23 cellular contexts compared by ENCODE assay signal in the genomic region with DNA sequence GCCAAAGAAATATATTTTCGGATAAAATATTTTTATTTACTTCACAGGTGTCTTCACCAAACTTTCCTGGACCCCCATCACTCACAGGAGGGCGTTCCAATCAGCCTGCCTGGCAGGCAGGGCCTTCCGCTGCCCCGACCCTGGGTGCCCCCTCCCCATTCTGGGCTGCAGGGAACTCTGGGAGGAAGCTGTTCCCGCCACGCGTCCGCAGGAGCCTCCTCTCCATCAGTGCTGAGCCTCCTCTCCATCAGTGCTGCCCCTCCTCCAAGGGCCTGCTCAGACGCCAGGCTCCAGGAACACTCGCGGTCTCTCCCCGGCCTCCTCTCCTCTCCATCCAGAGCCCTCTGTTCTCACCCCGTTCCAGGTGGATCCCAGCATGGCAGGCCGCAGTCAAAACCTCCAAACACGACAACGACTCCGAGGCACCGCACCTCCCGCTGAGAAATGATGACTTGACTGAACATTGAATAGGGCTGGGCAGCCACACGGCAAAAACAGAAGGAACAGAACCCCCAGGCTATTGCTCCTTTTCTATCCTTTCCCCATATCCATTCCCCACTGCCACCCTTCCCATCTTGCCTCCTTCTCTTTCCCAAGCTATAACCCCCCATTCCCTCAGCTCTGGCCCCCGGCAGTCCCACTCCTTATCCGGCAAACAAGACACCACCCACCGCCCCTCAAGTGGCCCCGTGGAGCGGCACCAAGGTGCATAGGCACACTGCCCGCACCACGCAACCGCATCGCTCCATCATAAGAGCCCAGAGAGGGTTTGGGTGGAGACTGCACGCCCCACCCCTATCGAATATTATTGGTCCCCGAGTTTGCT.
A peak's percentile ranks its signal among the peaks of the same experiment; 100 is the strongest.
DNase-seq lines count a peak whose midpoint lies in the region; ATAC-seq, FAIRE-seq and TF ChIP-seq lines count a peak whose summit lies in the region.
"Had no signal": no experiment of that assay in that cellular context is flagged by ENCODE, and none has a peak within 500 bp of the region (broad histone marks: within the 10 kb centered on the region; RNA-seq: fewer than 3 reads in every experiment).

No MANE protein-coding gene starts in this region.

- no peak overlapping the region for H3K27ac Mint-ChIP-seq in activated CD4-positive, alpha-beta T cell treated with anti-CD3 and anti-CD28 coated beads, Interleukin-2, amount 10 ng/mL, durations not matched to agents 24 days and 14 days
- peak overlapping the region; percentile 72 for H3K27ac Mint-ChIP-seq in GM23338
- H3K27ac Mint-ChIP-seq in neural progenitor cell, result peak overlapping the region; percentile 57
- H3K27ac Mint-ChIP-seq: B cell; CD4-positive, alpha-beta T cell had no signal

- no peak for TF ChIP-seq POLR2A in K562 (conservative IDR thresholded peaks at IDR 0.05)

- H3K4me3 ChIP-seq in GM23338, result no peak overlapping the region
- H3K4me3 ChIP-seq in K562, result no peak overlapping the region
- no peak overlapping the region for H3K4me3 ChIP-seq in neural progenitor cell
- H3K4me3 ChIP-seq: GM12878, GM23248 had no signal

- H3K4me2 ChIP-seq in GM23338 (no peak overlapping the region), K562 (ENCODE audit: insufficient read depth, low read length) (no peak overlapping the region), neural progenitor cell (no peak overlapping the region)

- POLR2A ChIA-PET in K562 (lab: Yijun Ruan, JAX), result no interaction called here

- no peak for TF ChIP-seq RAD21 in K562 (CRISPR knock-in tag; conservative IDR thresholded peaks at IDR 0.05 in 1 of 2, IDR thresholded peaks at IDR 0.05 in 1 of 2)

- no peak for TF ChIP-seq EP300 in K562 (IDR thresholded peaks at IDR 0.05; ENCODE audit: low read length)

- no peaks in the 10 kb centered on the region for H3K9me1 ChIP-seq in K562 (ENCODE audit: control insufficient read depth, insufficient read depth, low read length)

- H3K27ac ChIP-seq in GM23338 (ENCODE audit: low read depth) (no peak overlapping the region), K562 (ENCODE audit: extremely low read depth, low read depth, low read length) (no peak overlapping the region), neural progenitor cell (no peak overlapping the region)
- H3K27ac ChIP-seq: GM23248 had no signal

- CTCF ChIA-PET in K562 (lab: Yijun Ruan, JAX; ENCODE audit: low intra/inter-chr PET ratio), result no interaction called here

- H3K27me3 ChIP-seq in GM23338 (ENCODE audit: insufficient read depth) (no peaks in the 10 kb centered on the region), K562 (ENCODE audit: control insufficient read depth in 2 of 2, insufficient read depth in 2 of 2, low read length in 2 of 2) (peaks cover 2 to 17% of the 10 kb centered on the region in 2 experiments; a peak in 3 of 5 replicates), neural progenitor cell (no peaks in the 10 kb centered on the region)

- in situ Hi-C loops in K562 (cut with MboI), result no loop called here

- intact Hi-C loops in activated CD4-positive, alpha-beta T cell treated with anti-CD3 and anti-CD28 coated beads, Interleukin-2, amount 10 ng/mL, durations not matched to agents 24 days and 14 days (cut with micrococcal nuclease), result no loop called here
- intact Hi-C loops in K562 (cut with micrococcal nuclease), result no loop called here

- no peak for TF ChIP-seq CTCF in GM23338 (conservative IDR thresholded peaks at IDR 0.05; ENCODE audit: low read depth in 2 of 2)
- TF ChIP-seq CTCF in K562 (IDR thresholded peaks at IDR 0.05 in 2 of 3, conservative IDR thresholded peaks at IDR 0.05 in 1 of 3; ENCODE audit: insufficient read depth in 2 of 3, low read depth in 1 of 3, low read length in 3 of 3), result no peak
- no peak for TF ChIP-seq CTCF in neural progenitor cell (IDR thresholded peaks at IDR 0.05)

- no peaks in the 10 kb centered on the region; the same call in 1 of the 2 replicates for H3K9me2 ChIP-seq in GM23338 (ENCODE audit: insufficient read depth)

- H3K27me3 Mint-ChIP-seq in activated CD4-positive, alpha-beta T cell treated with anti-CD3 and anti-CD28 coated beads, Interleukin-2, amount 10 ng/mL, durations not matched to agents 24 days and 14 days, result no peaks in the 10 kb centered on the region
- peaks cover 9% of the 10 kb centered on the region for H3K27me3 Mint-ChIP-seq in GM23338 (ENCODE audit: insufficient read depth, low read depth, poor library complexity)
- peaks cover 6% of the 10 kb centered on the region for H3K27me3 Mint-ChIP-seq in neural progenitor cell (ENCODE audit: insufficient read depth, low read depth)
- H3K27me3 Mint-ChIP-seq: CD4-positive, alpha-beta T cell had no signal

- peak; percentile 28 for DNase-seq in activated CD4-positive, alpha-beta T cell treated with anti-CD3 and anti-CD28 coated beads, Interleukin-2, amount 10 ng/mL, durations not matched to agents 24 days and 14 days
- no peak for DNase-seq in activated CD4-positive, alpha-beta T cell treated with anti-CD3 and anti-CD28 coated beads, Interleukin-2, amount 50 U/mL, for 1 hour
- no peak for DNase-seq in GM23338 (ENCODE audit: low spot score)
- DNase-seq in K562 (ENCODE audit: extremely low read depth in 1 of 4, low spot score in 3 of 4), result no peak
- DNase-seq in neural progenitor cell (ENCODE audit: low spot score), result no peak
- DNase-seq in NCI-H2171 treated with DMSO at 0.1 percent for 48 hours (lab: John Stamatoyannopoulos, UW), result no peak
- no peak for DNase-seq in nucleus accumbens (lab: John Stamatoyannopoulos, UW)
- DNase-seq in activated CD4-positive, CD25-positive, alpha-beta regulatory T cell (lab: John Stamatoyannopoulos, UW), result no peak
- DNase-seq: 8988T; Caco-2; CD4-positive, alpha-beta T cell; GF-D8; GM23248; MM.1S; NCI-H1092; NCI-H1436 treated with DMSO at 0.1 percent for 48 hours; NCI-H748 treated with DMSO at 0.1 percent for 48 hours; NK-92 treated with Interleukin-12 subunit alpha and Interleukin-12 subunit beta, amount 100 ng/mL, for 24 hours; SHP77 had no signal

- H3K36me3 Mint-ChIP-seq in activated CD4-positive, alpha-beta T cell treated with anti-CD3 and anti-CD28 coated beads, Interleukin-2, amount 10 ng/mL, durations not matched to agents 24 days and 14 days (ENCODE audit: low read depth), result no peaks in the 10 kb centered on the region
- H3K36me3 Mint-ChIP-seq in GM23338 (ENCODE audit: low read depth) (no peaks in the 10 kb centered on the region; the same call in 2 of the 3 replicates), neural progenitor cell (no peaks in the 10 kb centered on the region)
- H3K36me3 Mint-ChIP-seq: IgD-negative memory B cell had no signal

- H3K9me3 Mint-ChIP-seq in activated CD4-positive, alpha-beta T cell treated with anti-CD3 and anti-CD28 coated beads, Interleukin-2, amount 10 ng/mL, durations not matched to agents 24 days and 14 days, result no peaks in the 10 kb centered on the region
- H3K9me3 Mint-ChIP-seq in GM23338 (no peaks in the 10 kb centered on the region), neural progenitor cell (no peaks in the 10 kb centered on the region)
- H3K9me3 Mint-ChIP-seq: CD4-positive, alpha-beta T cell had no signal

- H3K36me3 ChIP-seq in GM23338 (ENCODE audit: insufficient read depth), result no peaks in the 10 kb centered on the region
- no peaks in the 10 kb centered on the region for H3K36me3 ChIP-seq in K562 (ENCODE audit: control insufficient read depth, insufficient read depth, low read length)
- H3K36me3 ChIP-seq in neural progenitor cell, result no peaks in the 10 kb centered on the region

- no peak overlapping the region; a peak in 1 of 4 replicates for H3K9ac ChIP-seq in K562 (ENCODE audit: insufficient read depth in 1 of 2, low read depth in 2 of 2, low read length in 2 of 2)
- no peak overlapping the region for H3K9ac ChIP-seq in neural progenitor cell
- H3K9ac ChIP-seq: GM23248 had no signal

- no peak for FAIRE-seq in K562 (lab: Jason Lieb, UNC)
- FAIRE-seq: GM12878 had no signal

- under 1% methylated on average over 25 of the region's 32 CpGs for whole genome bisulfite sequencing in K562 (ENCODE audit: insufficient coverage, low coverage, missing lambda C conversion rate)

- H3K9me3 ChIP-seq in K562 (replicated peaks; ENCODE audit: control insufficient read depth, insufficient read depth, low read depth, low read length) (no peaks in the 10 kb centered on the region), neural progenitor cell (ENCODE audit: low read depth) (no peaks in the 10 kb centered on the region)
- H3K9me3 ChIP-seq: Caco-2 had no signal

- H3K4me1 ChIP-seq in GM23338 (ENCODE audit: insufficient read depth) (peaks cover 3% of the 10 kb centered on the region; the same call in 1 of the 2 replicates), K562 (replicated peaks in 1 of 2; ENCODE audit: control insufficient read depth in 2 of 2, insufficient read depth in 2 of 2, low read length in 2 of 2) (no peaks in the 10 kb centered on the region), neural progenitor cell (peaks cover 18% of the 10 kb centered on the region)
- H3K4me1 ChIP-seq: Caco-2 had no signal

- H3F3A ChIP-seq in GM23338 (replicated peaks; ENCODE audit: low read depth), result no peaks in the 10 kb centered on the region
- no peaks in the 10 kb centered on the region for H3F3A ChIP-seq in neural progenitor cell (ENCODE audit: low read depth)

- BruUV-seq in K562 (replicated peaks; lab: Mats Ljungman, UMichigan), result no TSS peak

- ATAC-seq in GM23338, result peak; percentile 23
- ATAC-seq in K562, result no peak
- ATAC-seq: GM12878, SK-N-SH treated with all-trans-retinoic acid at 6 μM for 48 hours had no signal

- H2AFZ ChIP-seq in GM23338 (peak overlapping the region; percentile 47), K562 (ENCODE audit: low read depth, low read length) (no peak overlapping the region), neural progenitor cell (replicated peaks) (peak overlapping the region; percentile 93)
- H2AFZ ChIP-seq: GM23248 had no signal

- H3K79me2 ChIP-seq in GM23338 (replicated peaks; ENCODE audit: insufficient read depth), result no peaks in the 10 kb centered on the region
- no peaks in the 10 kb centered on the region for H3K79me2 ChIP-seq in K562 (ENCODE audit: control insufficient read depth, insufficient read depth, low read length)
- H3K79me2 ChIP-seq in neural progenitor cell (ENCODE audit: low read depth), result no peaks in the 10 kb centered on the region

- H3K4me1 Mint-ChIP-seq in activated CD4-positive, alpha-beta T cell treated with anti-CD3 and anti-CD28 coated beads, Interleukin-2, amount 10 ng/mL, durations not matched to agents 24 days and 14 days, result no peaks in the 10 kb centered on the region
- peaks cover 20% of the 10 kb centered on the region for H3K4me1 Mint-ChIP-seq in GM23338
- peaks cover 36% of the 10 kb centered on the region for H3K4me1 Mint-ChIP-seq in neural progenitor cell
- H3K4me1 Mint-ChIP-seq: B cell had no signal

- H3K4me3 Mint-ChIP-seq in activated CD4-positive, alpha-beta T cell treated with anti-CD3 and anti-CD28 coated beads, Interleukin-2, amount 10 ng/mL, durations not matched to agents 24 days and 14 days, result no peak overlapping the region
- H3K4me3 Mint-ChIP-seq in GM23338, result no peak overlapping the region
- peak overlapping the region; percentile 54 for H3K4me3 Mint-ChIP-seq in neural progenitor cell
- H3K4me3 Mint-ChIP-seq: B cell; CD4-positive, alpha-beta T cell; IgD-negative memory B cell had no signal

- no peaks in the 10 kb centered on the region for H4K20me1 ChIP-seq in GM23338 (replicated peaks; ENCODE audit: insufficient read depth)
- H4K20me1 ChIP-seq in K562 (replicated peaks; ENCODE audit: control insufficient read depth, insufficient read depth, low read length), result no peaks in the 10 kb centered on the region
- no peaks in the 10 kb centered on the region for H4K20me1 ChIP-seq in neural progenitor cell (ENCODE audit: low read depth)

TF ChIP-seq in K562, 482 proteins besides CTCF, POLR2A, EP300 and RAD21 (continues in another document):
- 0 out of 2 replicates have a peak, but pooled peaks have one; percentile 4 for TF ChIP-seq C11orf30 (IDR thresholded peaks at IDR 0.05; ENCODE audit: low read depth)
